17 cellular contexts compared by ENCODE assay signal in genomic region chr13:23586336-23586735, GRCh38. TPM values are rescaled to one million over a fixed set of nuclear protein-coding genes. Genes with fewer than 3 reads are reported as not detected.
"Had no signal": no experiment of that assay in that cellular context is flagged by ENCODE, and none has a peak within 500 bp of the region (broad histone marks: within the 10 kb centered on the region; RNA-seq: fewer than 3 reads in every experiment).

No MANE protein-coding gene starts in this region.

- H3K27ac ChIP-seq: neural progenitor cell, spleen, testis had no signal

- ATAC-seq: activated T-cell treated with anti-CD3 and anti-CD28 coated beads, Interleukin-2, amount 50 U/mL, for 72 hours; T-helper 17 cell had no signal

- H3K4me2 ChIP-seq: neural progenitor cell had no signal

- H3K27me3 ChIP-seq: esophagus squamous epithelium, neural progenitor cell, testis had no signal

- H3K4me3 ChIP-seq: esophagus squamous epithelium, neural progenitor cell, spleen, testis had no signal

- H3K9me3 ChIP-seq: esophagus squamous epithelium, spleen, testis had no signal

- H3K4me1 ChIP-seq: spleen, testis had no signal

- H3K9ac ChIP-seq: neural progenitor cell had no signal

- DNase-seq: activated CD4-positive, alpha-beta T cell treated with anti-CD3 and anti-CD28 coated beads for 4 hours; activated CD4-positive, alpha-beta T cell treated with anti-CD3 and anti-CD28 coated beads, Interleukin-2, amount 50 U/mL, for 48 hours; activated CD4-positive, CD25-positive, alpha-beta regulatory T cell; activated effector memory CD4-positive, alpha-beta T cell treated with Interleukin-2 at 50 U/mL for 16 hours; activated naive CD4-positive, alpha-beta T cell treated with anti-CD3 and anti-CD28 coated beads for 36 hours; activated naive CD8-positive, alpha-beta T cell treated with anti-CD3 and anti-CD28 coated beads, Interleukin-2, amount 10 ng/mL, durations not matched to agents 7 days and 5 days; activated T-cell treated with anti-CD3 and anti-CD28 coated beads, Interleukin-2, amount 50 U/mL, for 72 hours; amniotic stem cell; cortex of kidney; endodermal cell; esophagus squamous epithelium; spleen; stimulated activated CD4-positive, alpha-beta T cell treated with anti-CD3 and anti-CD28 coated beads, Interleukin-4, amount 100 ng/mL, for 1 hour; stimulated activated naive CD4-positive, alpha-beta T cell; T-helper 17 cell; testis had no signal

- H2AFZ ChIP-seq: neural progenitor cell had no signal

- H3K36me3 ChIP-seq: esophagus squamous epithelium, neural progenitor cell, spleen had no signal

RNA-seq across cellular contexts. Expression of gene TNFRSF19, which starts 16.1 kb away (rescaled TPM):
- total RNA-seq: activated naive CD4-positive, alpha-beta T cell treated with anti-CD3 and anti-CD28 coated beads for 36 hours; activated naive CD8-positive, alpha-beta T cell treated with anti-CD3 and anti-CD28 coated beads, Interleukin-2, amount 10 ng/mL, durations not matched to agents 7 days and 5 days had no signal
